In genomic region chr11:16777576-16777975, GRCh38 we compare ENCODE assay signal across 19 cellular contexts. TPM values are rescaled to one million over a fixed set of nuclear protein-coding genes. Genes with fewer than 3 reads are reported as not detected.
DNase-seq lines count a peak whose midpoint lies in the region; ATAC-seq and TF ChIP-seq lines count a peak whose summit lies in the region.
"Had no signal": no experiment of that assay in that cellular context is flagged by ENCODE, and none has a peak within 500 bp of the region (broad histone marks: within the 10 kb centered on the region; RNA-seq: fewer than 3 reads in every experiment).

No MANE protein-coding gene starts in this region.

- TF ChIP-seq CTCF in Caco-2 (IDR thresholded peaks at IDR 0.05; ENCODE audit: insufficient read depth in 1 of 2, low read depth in 1 of 2, low read length in 1 of 2, severe bottlenecking in 1 of 2, unreplicated experiment in 1 of 2) (no peak), chondrocyte (IDR thresholded peaks at IDR 0.05) (peak; percentile 3), osteoblast (IDR thresholded peaks at IDR 0.05; ENCODE audit: extremely low read depth, low read depth, low read length) (no peak), spleen (IDR thresholded peaks at IDR 0.05 in 8 of 11, conservative IDR thresholded peaks at IDR 0.05 in 3 of 11) (no peak), BE2C (IDR thresholded peaks at IDR 0.05; ENCODE audit: low read depth, low read length) (no peak)

- H3K27ac ChIP-seq in osteoblast (ENCODE audit: low read depth, low read length), result no peak overlapping the region
- no peak overlapping the region for H3K27ac ChIP-seq in spleen
- H3K27ac ChIP-seq: 22Rv1, A549, BLaER1 had no signal

- H4K20me1 ChIP-seq in osteoblast (ENCODE audit: insufficient read depth, low read length), result no peaks in the 10 kb centered on the region
- H4K20me1 ChIP-seq: BLaER1 had no signal

- H3K9me3 ChIP-seq in Caco-2 (no peaks in the 10 kb centered on the region), osteoblast (ENCODE audit: low read depth, low read length) (no peaks in the 10 kb centered on the region), spleen (no peaks in the 10 kb centered on the region), BE2C (no peaks in the 10 kb centered on the region)
- H3K9me3 ChIP-seq: A549, BLaER1, HAP-1 had no signal

- H3K4me3 Mint-ChIP-seq in Caco-2 (ENCODE audit: unreplicated experiment) (no peak overlapping the region), chondrocyte (ENCODE audit: unreplicated experiment) (no peak overlapping the region)
- H3K4me3 Mint-ChIP-seq: CD14-positive monocyte; CD4-positive, alpha-beta memory T cell had no signal

- H3K4me3 ChIP-seq in Caco-2 (ENCODE audit: low read depth, low read length) (no peak overlapping the region), osteoblast (ENCODE audit: insufficient read depth, low read length) (no peak overlapping the region), spleen (no peak overlapping the region), BE2C (ENCODE audit: low read depth, low read length) (no peak overlapping the region)
- H3K4me3 ChIP-seq: A549, BLaER1, HAP-1 had no signal

- no peaks in the 10 kb centered on the region for H3K4me1 Mint-ChIP-seq in Caco-2 (ENCODE audit: low read depth, unreplicated experiment)
- H3K4me1 Mint-ChIP-seq in chondrocyte (ENCODE audit: low read depth), result no peaks in the 10 kb centered on the region
- H3K4me1 Mint-ChIP-seq: CD4-positive, alpha-beta memory T cell had no signal

- 81 to 91% (median 88%) methylated on average over 5 of the region's 5 CpGs for WGBS in spleen, 5 donors

- H3K4me1 ChIP-seq in Caco-2 (peaks cover 9% of the 10 kb centered on the region), osteoblast (ENCODE audit: insufficient read depth, low read length) (peaks cover 4% of the 10 kb centered on the region), spleen (no peaks in the 10 kb centered on the region), BE2C (no peaks in the 10 kb centered on the region)
- H3K4me1 ChIP-seq: A549, HAP-1 had no signal

- H3K36me3 ChIP-seq in Caco-2 (ENCODE audit: control insufficient read depth, insufficient read depth, low read length) (no peaks in the 10 kb centered on the region; the same call in none of the 2 replicates), osteoblast (ENCODE audit: insufficient read depth, low read length) (no peaks in the 10 kb centered on the region), spleen (no peaks in the 10 kb centered on the region), BE2C (no peaks in the 10 kb centered on the region)
- H3K36me3 ChIP-seq: BLaER1 had no signal

- H3K27ac Mint-ChIP-seq in Caco-2 (ENCODE audit: unreplicated experiment), result no peak overlapping the region
- H3K27ac Mint-ChIP-seq in chondrocyte (ENCODE audit: unreplicated experiment), result no peak overlapping the region
- H3K27ac Mint-ChIP-seq: CD4-positive, alpha-beta memory T cell had no signal

- CTCF ChIA-PET in Caco-2 (lab: Charles Lee), result no interaction called here

- H3K9me3 Mint-ChIP-seq in Caco-2 (ENCODE audit: unreplicated experiment), result no peaks in the 10 kb centered on the region
- no peaks in the 10 kb centered on the region for H3K9me3 Mint-ChIP-seq in chondrocyte (ENCODE audit: low read depth)
- H3K9me3 Mint-ChIP-seq: CD4-positive, alpha-beta memory T cell had no signal

- H3K27me3 ChIP-seq in Caco-2 (replicated peaks; ENCODE audit: control insufficient read depth, insufficient read depth, low read length), result no peaks in the 10 kb centered on the region
- H3K27me3 ChIP-seq in osteoblast (ENCODE audit: insufficient read depth, low read length), result no peaks in the 10 kb centered on the region
- H3K27me3 ChIP-seq in spleen (replicated peaks in 1 of 7), result no peaks in the 10 kb centered on the region
- H3K27me3 ChIP-seq in BE2C, result no peaks in the 10 kb centered on the region
- H3K27me3 ChIP-seq: BLaER1 had no signal

- BruUV-seq in Caco-2 (replicated peaks; lab: Mats Ljungman, UMichigan), result TSS peak; percentile 42

- DNase-seq in Caco-2 (no peak), chondrocyte (ENCODE audit: low spot score) (no peak), osteoblast (ENCODE audit: insufficient read length, low spot score, missing footprints) (peak; percentile 49), spleen (peak; percentile 32), BE2C (no peak), DMS114 treated with DMSO at 0.1 percent for 48 hours (lab: John Stamatoyannopoulos, UW; ENCODE audit: unreplicated experiment) (no peak), EL (no peak)
- DNase-seq: AML-193; CD4-positive, alpha-beta memory T cell; DMS 273 treated with DMSO at 0.1 percent for 48 hours; GDM1; IMR-90; KBM-7 had no signal

- H3K36me3 Mint-ChIP-seq in Caco-2 (ENCODE audit: insufficient read depth, unreplicated experiment) (peaks cover 16% of the 10 kb centered on the region), chondrocyte (ENCODE audit: low read depth) (no peaks in the 10 kb centered on the region)
- H3K36me3 Mint-ChIP-seq: CD14-positive monocyte had no signal

- intact Hi-C loops in Caco-2 (cut with micrococcal nuclease; ENCODE audit: unreplicated experiment), result no loop called here
- intact Hi-C loops in spleen (cut with DNase I; ENCODE audit: low total_unique reads), result no loop called here

- POLR2A ChIA-PET in Caco-2 (lab: Charles Lee), result no interaction called here

- no peak overlapping the region for H2AFZ ChIP-seq in osteoblast (ENCODE audit: low read length)

- no peak for ATAC-seq in GM21723 (IDR thresholded peaks at IDR 0.05; ENCODE audit: unreplicated experiment)
- ATAC-seq: A549 had no signal

- H3K79me2 ChIP-seq in osteoblast (ENCODE audit: insufficient read depth, low read length), result no peaks in the 10 kb centered on the region

- no peak for TF ChIP-seq POLR2A in spleen (IDR thresholded peaks at IDR 0.05)

- H3K4me2 ChIP-seq in osteoblast (ENCODE audit: insufficient read depth, low read length), result no peak overlapping the region
- H3K4me2 ChIP-seq: A549, BLaER1 had no signal

- H3K27me3 Mint-ChIP-seq in Caco-2 (ENCODE audit: insufficient read depth, unreplicated experiment), result no peaks in the 10 kb centered on the region
- peaks cover 2% of the 10 kb centered on the region for H3K27me3 Mint-ChIP-seq in chondrocyte (ENCODE audit: low read depth)
- H3K27me3 Mint-ChIP-seq: CD4-positive, alpha-beta memory T cell had no signal

RNA-seq across cellular contexts. Expression of gene C11orf58, which starts 39.1 kb away (rescaled TPM):
- total RNA-seq in Caco-2 (2022), result 200 and 209 TPM in 2 replicates
- 116 to 135 TPM (median 117 TPM) in 3 replicates for total RNA-seq in chondrocyte
- total RNA-seq in osteoblast, result 139 and 153 TPM in 2 replicates
- 100 to 1,000 TPM; 107 to 147 (median 126) TPM for total RNA-seq in spleen
- 100 to 1,000 TPM in 2 of 3 donors, 10 to 100 TPM in 1; 83.9 to 136 (median 108) TPM for polyA plus RNA-seq in spleen
- polyA plus RNA-seq in BE2C (2012; ENCODE audit: insufficient read depth, insufficient read length, low read depth), result 254 TPM

Comparison
In these comparisons a context has a peak if more than half of its experiments do, and no peak if none do; other contexts are left out.
1. DNase-seq: peak in osteoblast (single experiment) and spleen (single experiment); none in Caco-2 (0 of 2), chondrocyte (single experiment), BE2C (single experiment), DMS114 treated with DMSO at 0.1 percent for 48 hours (single experiment) and EL (single experiment).